In genomic region chr7:34109936-34110626, GRCh38 we compare ENCODE assay signal across 15 cellular contexts.
"Had no signal": no experiment of that assay in that cellular context is flagged by ENCODE, and none has a peak within 500 bp of the region (broad histone marks: within the 10 kb centered on the region; RNA-seq: fewer than 3 reads in every experiment).

No MANE protein-coding gene starts in this region.

- H3K27ac ChIP-seq: body of pancreas, gastrocnemius medialis, tibial artery had no signal

- H3K27me3 ChIP-seq: body of pancreas, gastrocnemius medialis, tibial artery had no signal

- DNase-seq: activated CD4-positive, alpha-beta memory T cell treated with anti-CD3 and anti-CD28 coated beads for 36 hours; activated CD4-positive, alpha-beta T cell treated with anti-CD3 and anti-CD28 coated beads for 36 hours; activated T-cell treated with anti-CD3 and anti-CD28 coated beads for 4 hours; body of pancreas; cortex of kidney; erythroblast; gastrocnemius medialis; nucleus accumbens; posterior cingulate gyrus; stimulated activated CD4-positive, alpha-beta T cell treated with anti-CD3 and anti-CD28 coated beads, Interleukin-12 subunit alpha, Interleukin-12 subunit beta, amount 100 ng/mL, for 4 hours; stimulated activated CD4-positive, alpha-beta T cell treated with anti-CD3 and anti-CD28 coated beads, Interleukin-1b, Interleukin-23, amount 100 ng/mL, for 48 hours; stimulated activated CD8-positive, alpha-beta memory T cell treated with anti-CD3 and anti-CD28 coated beads, Interleukin-4, amount 100 ng/mL, for 48 hours; stimulated activated naive CD4-positive, alpha-beta T cell; tibial artery had no signal

- ATAC-seq: activated CD4-positive, alpha-beta T cell treated with anti-CD3 and anti-CD28 coated beads for 36 hours; body of pancreas had no signal

- H3K4me3 ChIP-seq: body of pancreas, gastrocnemius medialis, lung, tibial artery had no signal

- H3K36me3 ChIP-seq: gastrocnemius medialis, tibial artery had no signal
